1 cellular context compared by ENCODE assay signal in genomic region chr12:113237748-113238147, GRCh38.
A peak's percentile ranks its signal among the peaks of the same experiment; 100 is the strongest.
TF ChIP-seq lines count a peak whose summit lies in the region.

No MANE protein-coding gene starts in this region.

TF ChIP-seq in K562, 482 proteins besides CTCF, POLR2A, EP300 and RAD21 (continued from another document and continues in another):
- TF ChIP-seq KDM5B (IDR thresholded peaks at IDR 0.05; ENCODE audit: insufficient replicate concordance, low read depth, low read length) (no peak), RBM25 (IDR thresholded peaks at IDR 0.05; ENCODE audit: low read depth, low read length, severe bottlenecking) (no peak), ZFP30 (CRISPR knock-in tag; IDR thresholded peaks at IDR 0.05; ENCODE audit: borderline replicate concordance) (no peak), NFE2 (IDR thresholded peaks at IDR 0.05; ENCODE audit: low read depth) (no peak), ETV5 (CRISPR knock-in tag; IDR thresholded peaks at IDR 0.05; ENCODE audit: low read depth) (0 out of 2 replicates have a peak, but pooled peaks have one; percentile 26), MAFG (tag; conservative IDR thresholded peaks at IDR 0.05) (no peak), HIVEP1 (CRISPR knock-in tag; IDR thresholded peaks at IDR 0.05) (no peak), ZBTB33 (CRISPR knock-in tag; IDR thresholded peaks at IDR 0.05) (no peak), ETV1 (tag; conservative IDR thresholded peaks at IDR 0.05; ENCODE audit: low read depth) (peak; percentile 86), JUN (IDR thresholded peaks at IDR 0.05; ENCODE audit: borderline replicate concordance, low read depth, low read length) (no peak), JUN (CRISPR knock-in tag; IDR thresholded peaks at IDR 0.05; ENCODE audit: borderline replicate concordance) (no peak), CTBP1 (IDR thresholded peaks at IDR 0.05; ENCODE audit: borderline replicate concordance) (no peak), ZBTB8A (IDR thresholded peaks at IDR 0.05; ENCODE audit: partially characterized antibody) (no peak), ZNF311 (CRISPR knock-in tag; IDR thresholded peaks at IDR 0.05) (no peak), FOXM1 (IDR thresholded peaks at IDR 0.05; ENCODE audit: low read depth) (no peak), FOXM1 (CRISPR knock-in tag; IDR thresholded peaks at IDR 0.05; ENCODE audit: low read depth) (no peak), ARNT (IDR thresholded peaks at IDR 0.05) (no peak), SAFB2 (IDR thresholded peaks at IDR 0.05; ENCODE audit: borderline replicate concordance, low read depth, low read length, severe bottlenecking) (no peak), TARDBP (IDR thresholded peaks at IDR 0.05) (no peak), KDM4B (IDR thresholded peaks at IDR 0.05; ENCODE audit: borderline replicate concordance in 2 of 2, low read depth in 1 of 2) (no peak), STAT6 (CRISPR knock-in tag; IDR thresholded peaks at IDR 0.05) (no peak), MLLT1 (IDR thresholded peaks at IDR 0.05) (no peak), TCF3 (CRISPR knock-in tag; IDR thresholded peaks at IDR 0.05) (peak; percentile 76), MEIS2 (IDR thresholded peaks at IDR 0.05; ENCODE audit: partially characterized antibody) (no peak), SRSF9 (IDR thresholded peaks at IDR 0.05; ENCODE audit: borderline replicate concordance, low read depth, low read length) (no peak), ADNP (tag; IDR thresholded peaks at IDR 0.05) (no peak), ZBTB34 (CRISPR knock-in tag; IDR thresholded peaks at IDR 0.05) (no peak), CGGBP1 (CRISPR knock-in tag; IDR thresholded peaks at IDR 0.05) (no peak), GABPB1 (CRISPR knock-in tag; IDR thresholded peaks at IDR 0.05) (peak; percentile 64), TRIM25 (IDR thresholded peaks at IDR 0.05; ENCODE audit: borderline replicate concordance) (no peak), GATAD2B (IDR thresholded peaks at IDR 0.05; ENCODE audit: borderline replicate concordance) (no peak), ARID3A (IDR thresholded peaks at IDR 0.05; ENCODE audit: borderline replicate concordance, low read depth, low read length) (0 out of 2 replicates have a peak, but pooled peaks have one; percentile 20), HNRNPL (IDR thresholded peaks at IDR 0.05; ENCODE audit: low read depth, low read length) (no peak), NCOA6 (IDR thresholded peaks at IDR 0.05) (no peak), ZFP1 (CRISPR knock-in tag; IDR thresholded peaks at IDR 0.05) (no peak), LCOR (CRISPR knock-in tag; IDR thresholded peaks at IDR 0.05) (peak; percentile 51; the same call in 1 of the 2 replicates), RNF219 (CRISPR knock-in tag; IDR thresholded peaks at IDR 0.05) (no peak), ZBTB7A (IDR thresholded peaks at IDR 0.05; ENCODE audit: borderline replicate concordance, control insufficient read depth, low read depth, low read length) (no peak), CBFA2T3 (IDR thresholded peaks at IDR 0.05) (peak; percentile 75), NCOR1 (IDR thresholded peaks at IDR 0.05) (peak; percentile 30; the same call in 1 of the 2 replicates), HNRNPLL (IDR thresholded peaks at IDR 0.05; ENCODE audit: low read depth, low read length, poor library complexity, severe bottlenecking) (no peak), FOXK2 (conservative IDR thresholded peaks at IDR 0.05 in 1 of 2, IDR thresholded peaks at IDR 0.05 in 1 of 2; ENCODE audit: low read depth in 2 of 2) (no peak), CREB3L1 (IDR thresholded peaks at IDR 0.05; ENCODE audit: borderline replicate concordance, low read depth) (no peak), SNRNP70 (optimal IDR thresholded peaks at IDR 0.05; ENCODE audit: low read depth, low read length) (no peak), NFIC (IDR thresholded peaks at IDR 0.05) (no peak), GABPA (tag; conservative IDR thresholded peaks at IDR 0.05; ENCODE audit: low read depth) (peak; percentile 51; the same call in 1 of the 2 replicates), ZNF717 (CRISPR knock-in tag; IDR thresholded peaks at IDR 0.05) (no peak), ZNF740 (CRISPR knock-in tag; IDR thresholded peaks at IDR 0.05) (no peak), ZNF740 (tag; IDR thresholded peaks at IDR 0.05) (no peak), CBFA2T2 (conservative IDR thresholded peaks at IDR 0.05) (peak; percentile 48; the same call in 1 of the 2 replicates), TAL1 (IDR thresholded peaks at IDR 0.05) (peak; percentile 64), ZNF395 (CRISPR knock-in tag; IDR thresholded peaks at IDR 0.05) (no peak), POLR2AphosphoS2 (IDR thresholded peaks at IDR 0.05; ENCODE audit: low read length) (no peak)
